In the genomic region with DNA sequence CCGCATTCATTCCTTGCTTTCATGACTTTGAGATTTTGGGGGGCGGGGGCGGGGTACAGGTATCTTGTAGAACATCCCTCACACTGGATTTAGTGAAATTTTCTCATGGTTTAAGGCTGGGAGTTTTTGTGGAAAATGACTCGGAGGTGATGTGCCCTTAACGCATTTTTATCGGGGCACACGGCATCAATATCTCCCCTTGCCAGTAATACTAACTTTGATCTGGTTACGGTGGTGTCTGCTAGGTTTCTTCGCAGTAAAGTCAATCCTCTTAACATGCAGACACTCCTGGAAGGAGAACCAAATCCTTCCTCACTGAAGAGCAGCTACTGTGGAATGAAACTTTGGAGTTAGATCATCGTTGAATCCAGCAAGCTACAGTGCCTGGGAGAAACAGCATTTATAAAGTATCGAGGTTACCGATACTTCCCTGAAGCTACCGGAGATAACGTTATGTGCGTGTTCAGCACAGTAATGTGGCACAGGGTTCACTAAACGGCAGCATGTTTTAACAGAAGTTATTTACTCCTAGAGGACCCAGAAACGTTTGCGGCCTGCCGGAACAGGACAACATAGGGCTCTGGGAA, we compare ENCODE assay signal across 8 cellular contexts. TPM values are rescaled to one million over a fixed set of nuclear protein-coding genes. Genes with fewer than 3 reads are reported as not detected.
DNase-seq lines count a peak whose midpoint lies in the region; ATAC-seq and TF ChIP-seq lines count a peak whose summit lies in the region.

No MANE protein-coding gene starts in this region.

- H3K9ac ChIP-seq in GM23248: peak overlapping the region; percentile 94

- H3K36me3 ChIP-seq in GM23248 (ENCODE audit: low read depth): peaks cover 18% of the 10 kb centered on the region; the same call in 1 of the 2 replicates

- no peak for TF ChIP-seq CTCF in VCaP (conservative IDR thresholded peaks at IDR 0.05)

- in situ Hi-C loops in GM23248 (cut with MboI): no loop called here

- peak; percentile 22 for DNase-seq in GM23248
- DNase-seq in globus pallidus (ENCODE audit: low spot score): peak; percentile 33
- no peak for DNase-seq in retina
- no peak for DNase-seq in left lobe of liver (ENCODE audit: low spot score)
- no peak for DNase-seq in NOMO-1 treated with dmso at 0.1 percent for 144 hours (lab: John Stamatoyannopoulos, UW; ENCODE audit: unreplicated experiment)
- no peak for DNase-seq in NCI-H510A (lab: John Stamatoyannopoulos, UW)

- H3K4me1 ChIP-seq in GM23248 (ENCODE audit: insufficient read depth): peaks cover 12% of the 10 kb centered on the region

- no peak for ATAC-seq in left lobe of liver

- peak overlapping the region; percentile 85 for H3K27ac ChIP-seq in GM23248
- peak overlapping the region; percentile 97 for H3K27ac ChIP-seq in VCaP
- peak overlapping the region in 19 of 21 experiments; percentile 75 to 99 (median 94) for H3K27ac ChIP-seq in skin epidermis

- WGBS in GM23248 (ENCODE audit: low coverage in 1 of 2, low lambda C conversion rate in 2 of 2, missing lambda C conversion rate in 2 of 2), 2 experiments: 64 to 70% methylated on average over 19 of the region's 19 CpGs

- H3K27me3 ChIP-seq in GM23248 (replicated peaks; ENCODE audit: insufficient read depth): no peaks in the 10 kb centered on the region

- H3K9me2 ChIP-seq in GM23248 (ENCODE audit: insufficient read depth): no peaks in the 10 kb centered on the region

- H4K20me1 ChIP-seq in GM23248 (ENCODE audit: insufficient read depth): no peaks in the 10 kb centered on the region

- H3K9me3 ChIP-seq in GM23248 (ENCODE audit: low read depth): no peaks in the 10 kb centered on the region

- H3K4me3 ChIP-seq in GM23248 (peak overlapping the region; percentile 85), skin epidermis (peak overlapping the region; percentile 42 to 84 (median 61))

- H2AFZ ChIP-seq in GM23248: no peak overlapping the region

- peaks cover 34% of the 10 kb centered on the region for H3F3A ChIP-seq in GM23248 (ENCODE audit: insufficient read depth)

- H3K4me2 ChIP-seq in GM23248 (ENCODE audit: unreplicated experiment): peak overlapping the region; percentile 88

- H3K79me2 ChIP-seq in GM23248 (ENCODE audit: insufficient read depth): peaks cover 48% of the 10 kb centered on the region

RNA-seq across cellular contexts. Expression of gene DYNLRB1, which starts 1.2 kb away (rescaled TPM):
- total RNA-seq in GM23248 (2014; rRNA removed; shearing (Covaris generic)): 100 and 123 TPM in 2 replicates
- polyA plus RNA-seq in GM23248 (2016; fragmentation: Nextera tagmentation; extraction: Ambion mirVana): 279 and 290 TPM in 2 replicates
- total RNA-seq in left lobe of liver: 34.6 TPM

RNA-seq across cellular contexts. Expression of gene MAP1LC3A, which starts 43.5 kb away (rescaled TPM):
- total RNA-seq in GM23248 (2014; rRNA removed; shearing (Covaris generic)): 69.8 and 80.3 TPM in 2 replicates
- polyA plus RNA-seq in GM23248 (2016; fragmentation: Nextera tagmentation; extraction: Ambion mirVana): 82.5 and 83.1 TPM in 2 replicates
- 24.2 TPM for total RNA-seq in left lobe of liver

Comparison
In these comparisons a context has a peak if more than half of its experiments do, and no peak if none do; other contexts are left out.
1. DNase-seq: peak in GM23248 (single experiment) and globus pallidus (single experiment); none in retina (single experiment), left lobe of liver (single experiment), NOMO-1 treated with dmso at 0.1 percent for 144 hours (single experiment) and NCI-H510A (single experiment).
2. Peak in every context shown above with its lines, with median percentiles within 50 percentile points of each other: H3K27ac ChIP-seq.